1 cellular context compared by ENCODE assay signal in genomic region chr2:10120158-10120937, GRCh38.
TF ChIP-seq lines count a peak whose summit lies in the region.

No MANE protein-coding gene starts in this region.

TF ChIP-seq in HepG2, 621 proteins besides CTCF, POLR2A, EP300 and RAD21 (continued from another document and continues in another):
- TF ChIP-seq, protein P1, sequence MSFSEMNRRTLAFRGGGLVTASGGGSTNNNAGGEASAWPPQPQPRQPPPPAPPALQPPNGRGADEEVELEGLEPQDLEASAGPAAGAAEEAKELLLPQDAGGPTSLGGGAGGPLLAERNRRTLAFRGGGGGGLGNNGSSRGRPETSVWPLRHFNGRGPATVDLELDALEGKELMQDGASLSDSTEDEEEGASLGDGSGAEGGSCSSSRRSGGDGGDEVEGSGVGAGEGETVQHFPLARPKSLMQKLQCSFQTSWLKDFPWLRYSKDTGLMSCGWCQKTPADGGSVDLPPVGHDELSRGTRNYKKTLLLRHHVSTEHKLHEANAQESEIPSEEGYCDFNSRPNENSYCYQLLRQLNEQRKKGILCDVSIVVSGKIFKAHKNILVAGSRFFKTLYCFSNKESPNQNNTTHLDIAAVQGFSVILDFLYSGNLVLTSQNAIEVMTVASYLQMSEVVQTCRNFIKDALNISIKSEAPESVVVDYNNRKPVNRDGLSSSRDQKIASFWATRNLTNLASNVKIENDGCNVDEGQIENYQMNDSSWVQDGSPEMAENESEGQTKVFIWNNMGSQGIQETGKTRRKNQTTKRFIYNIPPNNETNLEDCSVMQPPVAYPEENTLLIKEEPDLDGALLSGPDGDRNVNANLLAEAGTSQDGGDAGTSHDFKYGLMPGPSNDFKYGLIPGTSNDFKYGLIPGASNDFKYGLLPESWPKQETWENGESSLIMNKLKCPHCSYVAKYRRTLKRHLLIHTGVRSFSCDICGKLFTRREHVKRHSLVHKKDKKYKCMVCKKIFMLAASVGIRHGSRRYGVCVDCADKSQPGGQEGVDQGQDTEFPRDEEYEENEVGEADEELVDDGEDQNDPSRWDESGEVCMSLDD (CRISPR knock-in tag; IDR thresholded peaks at IDR 0.05; ENCODE audit: borderline replicate concordance) = 0 out of 2 replicates have a peak, but pooled peaks have one; percentile 53
- TF ChIP-seq ZNF772 (CRISPR knock-in tag; IDR thresholded peaks at IDR 0.05) (peak; percentile 61; the same call in 1 of the 2 replicates), SCMH1 (CRISPR knock-in tag; IDR thresholded peaks at IDR 0.05; ENCODE audit: borderline replicate concordance) (no peak), THAP11 (CRISPR knock-in tag; IDR thresholded peaks at IDR 0.05) (peak; percentile 73), ZUFSP (CRISPR knock-in tag; IDR thresholded peaks at IDR 0.05; ENCODE audit: borderline replicate concordance) (no peak), KAT2B (IDR thresholded peaks at IDR 0.05; ENCODE audit: borderline replicate concordance, low read depth, low read length) (no peak), PCBP2 (optimal IDR thresholded peaks at IDR 0.05; ENCODE audit: low read depth, low read length, poor library complexity, severe bottlenecking) (no peak), RXRA (CRISPR knock-in tag; IDR thresholded peaks at IDR 0.05) (peak; percentile 92), PPARG (CRISPR knock-in tag; conservative IDR thresholded peaks at IDR 0.05) (peak; percentile 68), TOE1 (CRISPR knock-in tag; IDR thresholded peaks at IDR 0.05) (peak; percentile 62; the same call in 1 of the 2 replicates), MXD4 (CRISPR knock-in tag; IDR thresholded peaks at IDR 0.05) (peak; percentile 99), KDM3A (CRISPR knock-in tag; IDR thresholded peaks at IDR 0.05; ENCODE audit: low read depth) (peak; percentile 97), XBP1 (CRISPR knock-in tag; IDR thresholded peaks at IDR 0.05) (peak; percentile 50), JUNB (CRISPR knock-in tag; IDR thresholded peaks at IDR 0.05; ENCODE audit: borderline replicate concordance) (no peak), BRF2 (CRISPR knock-in tag; IDR thresholded peaks at IDR 0.05) (peak; percentile 73; the same call in 1 of the 2 replicates), ZNF615 (CRISPR knock-in tag; IDR thresholded peaks at IDR 0.05; ENCODE audit: borderline replicate concordance) (peak; percentile 76; the same call in 1 of the 2 replicates), ZHX2 (IDR thresholded peaks at IDR 0.05; ENCODE audit: low read depth) (no peak), ZHX2 (CRISPR knock-in tag; IDR thresholded peaks at IDR 0.05; ENCODE audit: borderline replicate concordance) (peak; percentile 86), ZBTB46 (CRISPR knock-in tag; IDR thresholded peaks at IDR 0.05; ENCODE audit: borderline replicate concordance) (no peak), AGO1 (IDR thresholded peaks at IDR 0.05; ENCODE audit: low read depth, low read length, poor library complexity, severe bottlenecking) (peak; percentile 76), MAF1 (CRISPR knock-in tag; IDR thresholded peaks at IDR 0.05; ENCODE audit: borderline replicate concordance) (peak; percentile 88; the same call in 1 of the 2 replicates), NR2F6 (IDR thresholded peaks at IDR 0.05) (peak; percentile 56; the same call in 1 of the 2 replicates), NR2F6 (CRISPR knock-in tag; IDR thresholded peaks at IDR 0.05) (peak; percentile 80), ZNF549 (CRISPR knock-in tag; IDR thresholded peaks at IDR 0.05) (peak; percentile 68; the same call in 1 of the 2 replicates), SMYD3 (CRISPR knock-in tag; IDR thresholded peaks at IDR 0.05) (peak; percentile 86), ZNF180 (CRISPR knock-in tag; IDR thresholded peaks at IDR 0.05; ENCODE audit: borderline replicate concordance, low read depth) (no peak), POLR2G (IDR thresholded peaks at IDR 0.05; ENCODE audit: low read depth, low read length) (peak; percentile 92), PHF8 (CRISPR knock-in tag; IDR thresholded peaks at IDR 0.05) (peak; percentile 89), U2AF2 (IDR thresholded peaks at IDR 0.05; ENCODE audit: low read depth, low read length) (no peak), SNRNP70 (IDR thresholded peaks at IDR 0.05; ENCODE audit: low read depth, low read length) (no peak), RBFOX2 (IDR thresholded peaks at IDR 0.05; ENCODE audit: low read depth, low read length) (peak; percentile 97)
- TF ChIP-seq, protein P2, sequence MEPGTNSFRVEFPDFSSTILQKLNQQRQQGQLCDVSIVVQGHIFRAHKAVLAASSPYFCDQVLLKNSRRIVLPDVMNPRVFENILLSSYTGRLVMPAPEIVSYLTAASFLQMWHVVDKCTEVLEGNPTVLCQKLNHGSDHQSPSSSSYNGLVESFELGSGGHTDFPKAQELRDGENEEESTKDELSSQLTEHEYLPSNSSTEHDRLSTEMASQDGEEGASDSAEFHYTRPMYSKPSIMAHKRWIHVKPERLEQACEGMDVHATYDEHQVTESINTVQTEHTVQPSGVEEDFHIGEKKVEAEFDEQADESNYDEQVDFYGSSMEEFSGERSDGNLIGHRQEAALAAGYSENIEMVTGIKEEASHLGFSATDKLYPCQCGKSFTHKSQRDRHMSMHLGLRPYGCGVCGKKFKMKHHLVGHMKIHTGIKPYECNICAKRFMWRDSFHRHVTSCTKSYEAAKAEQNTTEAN (CRISPR knock-in tag; conservative IDR thresholded peaks at IDR 0.05) = peak; percentile 74; the same call in 1 of the 2 replicates
- TF ChIP-seq, protein P3, sequence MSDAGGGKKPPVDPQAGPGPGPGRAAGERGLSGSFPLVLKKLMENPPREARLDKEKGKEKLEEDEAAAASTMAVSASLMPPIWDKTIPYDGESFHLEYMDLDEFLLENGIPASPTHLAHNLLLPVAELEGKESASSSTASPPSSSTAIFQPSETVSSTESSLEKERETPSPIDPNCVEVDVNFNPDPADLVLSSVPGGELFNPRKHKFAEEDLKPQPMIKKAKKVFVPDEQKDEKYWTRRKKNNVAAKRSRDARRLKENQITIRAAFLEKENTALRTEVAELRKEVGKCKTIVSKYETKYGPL (CRISPR knock-in tag; IDR thresholded peaks at IDR 0.05) = 0 out of 2 replicates have a peak, but pooled peaks have one; percentile 23
- TF ChIP-seq, protein P4, sequence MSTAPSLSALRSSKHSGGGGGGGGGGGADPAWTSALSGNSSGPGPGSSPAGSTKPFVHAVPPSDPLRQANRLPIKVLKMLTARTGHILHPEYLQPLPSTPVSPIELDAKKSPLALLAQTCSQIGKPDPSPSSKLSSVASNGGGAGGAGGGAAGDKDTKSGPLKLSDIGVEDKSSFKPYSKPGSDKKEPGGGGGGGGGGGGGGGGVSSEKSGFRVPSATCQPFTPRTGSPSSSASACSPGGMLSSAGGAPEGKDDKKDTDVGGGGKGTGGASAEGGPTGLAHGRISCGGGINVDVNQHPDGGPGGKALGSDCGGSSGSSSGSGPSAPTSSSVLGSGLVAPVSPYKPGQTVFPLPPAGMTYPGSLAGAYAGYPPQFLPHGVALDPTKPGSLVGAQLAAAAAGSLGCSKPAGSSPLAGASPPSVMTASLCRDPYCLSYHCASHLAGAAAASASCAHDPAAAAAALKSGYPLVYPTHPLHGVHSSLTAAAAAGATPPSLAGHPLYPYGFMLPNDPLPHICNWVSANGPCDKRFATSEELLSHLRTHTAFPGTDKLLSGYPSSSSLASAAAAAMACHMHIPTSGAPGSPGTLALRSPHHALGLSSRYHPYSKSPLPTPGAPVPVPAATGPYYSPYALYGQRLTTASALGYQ (CRISPR knock-in tag; IDR thresholded peaks at IDR 0.05) = peak; percentile 71; the same call in 1 of the 2 replicates
- TF ChIP-seq, protein P5, sequence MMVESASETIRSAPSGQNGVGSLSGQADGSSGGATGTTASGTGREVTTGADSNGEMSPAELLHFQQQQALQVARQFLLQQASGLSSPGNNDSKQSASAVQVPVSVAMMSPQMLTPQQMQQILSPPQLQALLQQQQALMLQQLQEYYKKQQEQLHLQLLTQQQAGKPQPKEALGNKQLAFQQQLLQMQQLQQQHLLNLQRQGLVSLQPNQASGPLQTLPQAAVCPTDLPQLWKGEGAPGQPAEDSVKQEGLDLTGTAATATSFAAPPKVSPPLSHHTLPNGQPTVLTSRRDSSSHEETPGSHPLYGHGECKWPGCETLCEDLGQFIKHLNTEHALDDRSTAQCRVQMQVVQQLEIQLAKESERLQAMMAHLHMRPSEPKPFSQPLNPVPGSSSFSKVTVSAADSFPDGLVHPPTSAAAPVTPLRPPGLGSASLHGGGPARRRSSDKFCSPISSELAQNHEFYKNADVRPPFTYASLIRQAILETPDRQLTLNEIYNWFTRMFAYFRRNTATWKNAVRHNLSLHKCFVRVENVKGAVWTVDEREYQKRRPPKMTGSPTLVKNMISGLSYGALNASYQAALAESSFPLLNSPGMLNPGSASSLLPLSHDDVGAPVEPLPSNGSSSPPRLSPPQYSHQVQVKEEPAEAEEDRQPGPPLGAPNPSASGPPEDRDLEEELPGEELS (CRISPR knock-in tag; IDR thresholded peaks at IDR 0.05) = peak; percentile 74
